23 cellular contexts compared by ENCODE assay signal in the genomic region with DNA sequence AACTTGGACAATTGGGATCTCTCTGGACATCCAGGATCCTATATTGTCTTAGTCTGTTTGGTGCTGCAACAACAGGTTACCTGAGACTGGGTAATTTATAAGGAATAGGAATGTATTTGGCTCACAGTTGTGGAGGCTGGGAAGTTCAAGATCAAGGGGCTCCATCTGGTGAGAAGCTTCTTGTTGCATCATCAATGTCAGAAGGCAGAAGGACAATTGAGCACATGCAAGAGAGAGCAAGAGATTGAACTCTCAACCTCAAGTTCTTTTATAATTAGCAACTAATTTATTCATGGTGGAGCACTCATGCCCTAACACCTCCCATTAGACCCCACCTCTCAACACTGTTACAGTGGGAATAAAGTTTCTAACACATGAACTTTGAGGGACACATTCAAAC.
A peak's percentile ranks its signal among the peaks of the same experiment; 100 is the strongest.
DNase-seq lines count a peak whose midpoint lies in the region; TF ChIP-seq lines count a peak whose summit lies in the region.
"Had no signal": no experiment of that assay in that cellular context is flagged by ENCODE, and none has a peak within 500 bp of the region (broad histone marks: within the 10 kb centered on the region; RNA-seq: fewer than 3 reads in every experiment).

No MANE protein-coding gene starts in this region.

- H3K9me3 ChIP-seq in H9 (ENCODE audit: control insufficient read depth, low read depth, low read length): no peaks in the 10 kb centered on the region
- H3K9me3 ChIP-seq in endodermal cell (ENCODE audit: control insufficient read depth, low read length): no peaks in the 10 kb centered on the region
- H3K9me3 ChIP-seq: BE2C, BLaER1 had no signal

- H4K5ac ChIP-seq in H9 (ENCODE audit: insufficient read length, low read depth, low read length): no peak overlapping the region

- H3K23me2 ChIP-seq in H9 (ENCODE audit: insufficient read length, low read depth, low read length, poor library complexity, severe bottlenecking): no peaks in the 10 kb centered on the region

- H3K27me3 Mint-ChIP-seq in H9 (ENCODE audit: low read depth): peaks cover 8% of the 10 kb centered on the region
- H3K27me3 Mint-ChIP-seq in endodermal cell (ENCODE audit: insufficient read depth): peaks cover 22% of the 10 kb centered on the region

- H3K9ac ChIP-seq in H9 (ENCODE audit: extremely low read depth, insufficient read length, low read length) (no peak overlapping the region), endodermal cell (ENCODE audit: extremely low read depth, low read length, poor library complexity, severe bottlenecking) (no peak overlapping the region)
- H3K9ac ChIP-seq: BLaER1 had no signal

- no peak overlapping the region for H2BK15ac ChIP-seq in H9 (ENCODE audit: low read depth, low read length)

- H3K27me3 ChIP-seq in H9 (ENCODE audit: insufficient read depth, low read length) (no peaks in the 10 kb centered on the region), endodermal cell (ENCODE audit: control insufficient read depth, insufficient read depth, low read length, poor library complexity, severe bottlenecking) (no peaks in the 10 kb centered on the region)
- H3K27me3 ChIP-seq: BLaER1 had no signal

- no peak overlapping the region for H2BK5ac ChIP-seq in H9 (ENCODE audit: insufficient read length, low read length)

- peak overlapping the region; percentile 35 for H2AK5ac ChIP-seq in H9 (ENCODE audit: insufficient read length, low read length)

- no peak overlapping the region for H2BK120ac ChIP-seq in H9 (ENCODE audit: low read depth, low read length, poor library complexity, severe bottlenecking)

- H3K36me3 Mint-ChIP-seq in H9 (ENCODE audit: insufficient read depth in 1 of 3, low read depth in 3 of 3): no peaks in the 10 kb centered on the region
- H3K36me3 Mint-ChIP-seq in endodermal cell (ENCODE audit: low read depth): no peaks in the 10 kb centered on the region
- H3K36me3 Mint-ChIP-seq: CD14-positive monocyte; CD4-positive, CD25-positive, alpha-beta regulatory T cell; CD8-positive, alpha-beta memory T cell had no signal

- no peak overlapping the region for H3K23ac ChIP-seq in H9 (ENCODE audit: insufficient read length, low read depth, low read length)

- H3K4me1 Mint-ChIP-seq in H9: no peaks in the 10 kb centered on the region
- no peaks in the 10 kb centered on the region for H3K4me1 Mint-ChIP-seq in endodermal cell
- H3K4me1 Mint-ChIP-seq: CD4-positive, alpha-beta memory T cell; CD4-positive, CD25-positive, alpha-beta regulatory T cell; CD8-positive, alpha-beta memory T cell had no signal

- no peak overlapping the region for H3K4me2 ChIP-seq in H9 (ENCODE audit: insufficient read depth, insufficient read length, low read length)
- H3K4me2 ChIP-seq: BLaER1 had no signal

- no peaks in the 10 kb centered on the region for H3K79me2 ChIP-seq in H9 (ENCODE audit: insufficient read depth, low read length)

- no peaks in the 10 kb centered on the region for H3K36me3 ChIP-seq in endodermal cell (ENCODE audit: control insufficient read depth, insufficient read depth, low read length)
- H3K36me3 ChIP-seq: BE2C, BLaER1 had no signal

- H4K8ac ChIP-seq in H9 (replicated peaks; ENCODE audit: insufficient read length, low read depth, low read length): no peak overlapping the region

- peaks cover 2 to 4% of the 10 kb centered on the region in 2 experiments; a peak in 4 of 5 replicates for H3K9me3 Mint-ChIP-seq in H9
- H3K9me3 Mint-ChIP-seq in endodermal cell: peaks cover 6% of the 10 kb centered on the region

- H3K27ac Mint-ChIP-seq in H9 (no peak overlapping the region), endodermal cell (no peak overlapping the region)
- H3K27ac Mint-ChIP-seq: CD4-positive, alpha-beta memory T cell; CD4-positive, CD25-positive, alpha-beta regulatory T cell; CD8-positive, alpha-beta memory T cell had no signal

- H3K56ac ChIP-seq in H9 (ENCODE audit: insufficient read length, low read depth, low read length): no peak overlapping the region

- H3K4me1 ChIP-seq in H9 (ENCODE audit: insufficient read depth, low read length): no peaks in the 10 kb centered on the region
- no peaks in the 10 kb centered on the region for H3K4me1 ChIP-seq in endodermal cell (ENCODE audit: control insufficient read depth, insufficient read depth, low read length)
- H3K4me1 ChIP-seq: BE2C had no signal

- H3T11ph ChIP-seq in H9 (ENCODE audit: low read length): no peak overlapping the region

- no peak overlapping the region for H3K4ac ChIP-seq in H9 (ENCODE audit: low read depth, low read length)

- H3K27ac ChIP-seq in H9 (ENCODE audit: insufficient read length, low read depth, low read length): no peak overlapping the region
- H3K27ac ChIP-seq in endodermal cell (ENCODE audit: low read depth, low read length): no peak overlapping the region
- H3K27ac ChIP-seq: BLaER1 had no signal

- H3K4me3 Mint-ChIP-seq in H9 (no peak overlapping the region), endodermal cell (no peak overlapping the region)
- H3K4me3 Mint-ChIP-seq: CD14-positive monocyte; CD4-positive, alpha-beta memory T cell; CD4-positive, CD25-positive, alpha-beta regulatory T cell; CD8-positive, alpha-beta memory T cell had no signal

- DNase-seq in H9 (no peak), OCI-M1 (lab: John Stamatoyannopoulos, UW) (peak; percentile 32), endodermal cell (peak; percentile 3), anterior cingulate cortex (lab: John Stamatoyannopoulos, UW) (no peak)
- no peak for DNase-seq in activated CD4-positive, alpha-beta T cell treated with anti-CD3 and anti-CD28 coated beads, Interleukin-2, amount 50 U/mL, for 4 hours
- DNase-seq: 8988T; ACHN; BE2C; C1 segment of cervical spinal cord; CD4-positive, alpha-beta memory T cell; CD4-positive, CD25-positive, alpha-beta regulatory T cell; CD8-positive, alpha-beta memory T cell; COR-L47; DMS 273 treated with DMSO at 0.1 percent for 48 hours; DMS153; DMS53; DMS79; DND-41; EL; GDM1 had no signal

- H3K79me1 ChIP-seq in H9 (ENCODE audit: insufficient read depth, low read depth, low read length, poor library complexity, severe bottlenecking): no peaks in the 10 kb centered on the region

- H2AFZ ChIP-seq in H9 (ENCODE audit: low read length): no peak overlapping the region

- no peak overlapping the region for H3K14ac ChIP-seq in H9 (ENCODE audit: insufficient read depth, low read length)

- TF ChIP-seq CTCF in H9 (conservative IDR thresholded peaks at IDR 0.05) (no peak), endodermal cell (conservative IDR thresholded peaks at IDR 0.05) (no peak)

- no peak overlapping the region for H3K18ac ChIP-seq in H9 (ENCODE audit: insufficient read length, low read depth, low read length)

- H2BK12ac ChIP-seq in H9 (ENCODE audit: insufficient read length, low read depth, low read length): no peak overlapping the region

- H4K20me1 ChIP-seq in H9 (ENCODE audit: control insufficient read depth, insufficient read depth, insufficient read length): no peaks in the 10 kb centered on the region
- H4K20me1 ChIP-seq: BLaER1 had no signal

- no peak overlapping the region for H2BK20ac ChIP-seq in H9 (ENCODE audit: low read depth, low read length, poor library complexity, severe bottlenecking)

- H4K91ac ChIP-seq in H9 (ENCODE audit: insufficient read length, low read depth, low read length): no peak overlapping the region

- H3K4me3 ChIP-seq in endodermal cell (ENCODE audit: low read length): no peak overlapping the region
- H3K4me3 ChIP-seq: BLaER1, GM12878 had no signal

Comparison
In these comparisons a context has a peak if more than half of its experiments do, and no peak if none do; other contexts are left out.
1. DNase-seq: peak in OCI-M1 (single experiment) and endodermal cell (single experiment); none in H9 (single experiment), activated CD4-positive, alpha-beta T cell treated with anti-CD3 and anti-CD28 coated beads, Interleukin-2, amount 50 U/mL, for 4 hours (0 of 2) and anterior cingulate cortex (0 of 58).